In genomic region chr15:84844964-84845363, GRCh38 we compare ENCODE assay signal across 1 cellular context.
TF ChIP-seq lines count a peak whose summit lies in the region.

No MANE protein-coding gene starts in this region.

TF ChIP-seq in HepG2, 621 proteins besides CTCF, POLR2A, EP300 and RAD21 (continued from another document and continues in another):
- TF ChIP-seq ZNF574 (CRISPR knock-in tag; IDR thresholded peaks at IDR 0.05) (no peak), ZNF362 (CRISPR knock-in tag; IDR thresholded peaks at IDR 0.05; ENCODE audit: borderline replicate concordance) (peak; percentile 97), ZBTB26 (CRISPR knock-in tag; IDR thresholded peaks at IDR 0.05; ENCODE audit: borderline replicate concordance) (peak; percentile 100), ZNF33B (CRISPR knock-in tag; IDR thresholded peaks at IDR 0.05) (no peak), JDP2 (CRISPR knock-in tag; IDR thresholded peaks at IDR 0.05; ENCODE audit: borderline replicate concordance) (no peak), ZNF75D (CRISPR knock-in tag; IDR thresholded peaks at IDR 0.05; ENCODE audit: borderline replicate concordance) (no peak), BHLHE40 (IDR thresholded peaks at IDR 0.05; ENCODE audit: low read length) (no peak), FOXP4 (CRISPR knock-in tag; IDR thresholded peaks at IDR 0.05) (peak; percentile 75), NKX3-1 (CRISPR knock-in tag; IDR thresholded peaks at IDR 0.05) (no peak), ZNF746 (CRISPR knock-in tag; IDR thresholded peaks at IDR 0.05) (no peak), ZNF326 (CRISPR knock-in tag; IDR thresholded peaks at IDR 0.05; ENCODE audit: borderline replicate concordance) (no peak), TCF7L2 (IDR thresholded peaks at IDR 0.05; ENCODE audit: low read depth, low read length) (no peak), NCOA5 (CRISPR knock-in tag; IDR thresholded peaks at IDR 0.05) (no peak), ZNF782 (CRISPR knock-in tag; IDR thresholded peaks at IDR 0.05; ENCODE audit: borderline replicate concordance) (no peak), PPARG (CRISPR knock-in tag; conservative IDR thresholded peaks at IDR 0.05) (0 out of 2 replicates have a peak, but pooled peaks have one; percentile 16), XBP1 (CRISPR knock-in tag; IDR thresholded peaks at IDR 0.05) (no peak), SIX1 (CRISPR knock-in tag; IDR thresholded peaks at IDR 0.05; ENCODE audit: borderline replicate concordance) (no peak), ZBTB20 (CRISPR knock-in tag; IDR thresholded peaks at IDR 0.05; ENCODE audit: borderline replicate concordance, low read depth) (peak; percentile 31; the same call in 1 of the 2 replicates), MIER2 (CRISPR knock-in tag; IDR thresholded peaks at IDR 0.05) (no peak), CREB3 (CRISPR knock-in tag; IDR thresholded peaks at IDR 0.05) (no peak), ZNF282 (IDR thresholded peaks at IDR 0.05; ENCODE audit: partially characterized antibody) (no peak), FOXK2 (IDR thresholded peaks at IDR 0.05) (no peak), ZC3H13 (CRISPR knock-in tag; IDR thresholded peaks at IDR 0.05) (no peak), CHD4 (IDR thresholded peaks at IDR 0.05; ENCODE audit: borderline replicate concordance, low read length) (no peak), ARID4A (CRISPR knock-in tag; IDR thresholded peaks at IDR 0.05; ENCODE audit: borderline replicate concordance) (no peak), GPN1 (CRISPR knock-in tag; IDR thresholded peaks at IDR 0.05; ENCODE audit: borderline replicate concordance) (no peak), YY1 (IDR thresholded peaks at IDR 0.05; ENCODE audit: insufficient read depth, insufficient replicate concordance, low read depth, low read length) (no peak), ARHGAP35 (CRISPR knock-in tag; IDR thresholded peaks at IDR 0.05; ENCODE audit: borderline replicate concordance) (no peak), HNRNPL (IDR thresholded peaks at IDR 0.05; ENCODE audit: low read depth, low read length) (no peak), AHDC1 (CRISPR knock-in tag; IDR thresholded peaks at IDR 0.05; ENCODE audit: borderline replicate concordance) (peak; percentile 68; the same call in 1 of the 2 replicates), ZNF780A (CRISPR knock-in tag; IDR thresholded peaks at IDR 0.05) (no peak), ZFP91 (CRISPR knock-in tag; IDR thresholded peaks at IDR 0.05; ENCODE audit: borderline replicate concordance) (no peak), HOMEZ (CRISPR knock-in tag; IDR thresholded peaks at IDR 0.05; ENCODE audit: low read depth) (no peak), ZNF615 (CRISPR knock-in tag; IDR thresholded peaks at IDR 0.05; ENCODE audit: borderline replicate concordance) (no peak), MTF2 (CRISPR knock-in tag; IDR thresholded peaks at IDR 0.05; ENCODE audit: borderline replicate concordance) (no peak), ELF4 (CRISPR knock-in tag; IDR thresholded peaks at IDR 0.05; ENCODE audit: borderline replicate concordance) (no peak), THAP11 (CRISPR knock-in tag; IDR thresholded peaks at IDR 0.05) (no peak), ZNF253 (CRISPR knock-in tag; IDR thresholded peaks at IDR 0.05; ENCODE audit: borderline replicate concordance) (no peak), SMARCC2 (IDR thresholded peaks at IDR 0.05) (no peak), DMAP1 (CRISPR knock-in tag; IDR thresholded peaks at IDR 0.05) (no peak), TRIM24 (CRISPR knock-in tag; IDR thresholded peaks at IDR 0.05) (no peak)
